Comparison of ENCODE assay signal across 23 cellular contexts in the genomic region with DNA sequence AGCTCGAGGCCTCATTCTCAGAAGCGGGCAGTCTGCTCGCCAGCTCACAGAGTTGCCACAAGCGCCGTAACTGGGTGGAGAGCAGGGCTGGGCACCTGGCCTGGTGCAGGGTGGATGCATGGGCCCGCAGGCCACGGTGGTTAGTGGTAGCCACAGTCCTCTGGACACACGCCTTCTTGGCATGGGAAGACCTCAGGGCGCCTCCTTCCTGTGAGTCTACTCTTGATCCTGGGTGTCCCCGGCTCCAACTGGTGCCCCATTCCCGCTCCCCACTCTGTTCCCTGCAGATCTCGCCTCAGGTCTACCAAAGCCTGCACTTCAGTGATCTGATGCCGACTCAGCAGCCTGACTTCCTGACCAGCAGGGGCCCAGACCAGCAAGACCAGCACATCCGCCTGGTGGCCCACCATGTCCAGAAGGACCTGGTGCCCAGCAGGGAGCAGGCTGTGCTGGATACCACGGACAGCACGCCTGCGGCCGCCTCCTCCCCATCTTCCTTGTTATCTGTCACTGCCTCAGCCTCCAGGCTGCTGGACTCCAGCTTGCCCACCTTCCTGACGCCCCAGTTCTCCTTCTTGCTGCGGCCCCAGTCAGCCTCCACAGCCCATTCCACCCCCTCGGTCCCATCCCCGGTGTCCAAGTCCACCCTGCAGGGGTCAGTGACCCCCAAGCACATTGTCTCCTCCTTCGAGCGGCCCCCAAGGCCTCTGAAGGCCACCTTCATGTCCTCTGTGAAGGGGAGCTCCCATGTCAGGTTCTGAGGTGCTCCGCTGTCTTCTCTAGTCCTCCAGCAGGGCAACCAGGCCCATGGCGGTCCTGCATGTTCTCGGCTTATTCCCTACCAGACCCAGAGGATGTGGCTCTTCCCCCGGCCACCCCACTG. TPM values are rescaled to one million over a fixed set of nuclear protein-coding genes. Genes with fewer than 3 reads are reported as not detected.
DNase-seq lines count a peak whose midpoint lies in the region; ATAC-seq and TF ChIP-seq lines count a peak whose summit lies in the region.
"Had no signal": no experiment of that assay in that cellular context is flagged by ENCODE, and none has a peak within 500 bp of the region (broad histone marks: within the 10 kb centered on the region; RNA-seq: fewer than 3 reads in every experiment).

No MANE protein-coding gene starts in this region.

- no peaks in the 10 kb centered on the region for H3K36me3 ChIP-seq in CD4-positive, CD25-positive, alpha-beta regulatory T cell (ENCODE audit: control insufficient read depth, insufficient read depth, low read length)
- H3K36me3 ChIP-seq in HEK293 (ENCODE audit: control insufficient read depth in 2 of 2, insufficient read depth in 1 of 2, low read length in 2 of 2), result no peaks in the 10 kb centered on the region
- no peaks in the 10 kb centered on the region for H3K36me3 ChIP-seq in esophagus muscularis mucosa
- H3K36me3 ChIP-seq: ovary, right lobe of liver, thoracic aorta had no signal

- H3K4me3 ChIP-seq in CD4-positive, CD25-positive, alpha-beta regulatory T cell (ENCODE audit: low read depth, low read length), result no peak overlapping the region
- H3K4me3 ChIP-seq in HEK293 (ENCODE audit: low read depth, low read length) (no peak overlapping the region), esophagus muscularis mucosa (no peak overlapping the region)
- H3K4me3 ChIP-seq: ovary, right lobe of liver, thoracic aorta had no signal

- H3K36me3 Mint-ChIP-seq in CD4-positive, CD25-positive, alpha-beta regulatory T cell, result peaks cover 15% of the 10 kb centered on the region
- no peaks in the 10 kb centered on the region for H3K36me3 Mint-ChIP-seq in osteocyte (ENCODE audit: unreplicated experiment)

- CTCF ChIA-PET in HEK293 (lab: Yijun Ruan, JAX), result interaction anchor here (1.0 kb wide), 1 partner anchor 59 kb away, joined by 3 read pairs; no protein-coding TSS in a partner anchor

- 91% methylated on average over 28 of the region's 28 CpGs for WGBS in esophagus muscularis mucosa

- ATAC-seq in CD4-positive, CD25-positive, alpha-beta regulatory T cell (ENCODE audit: low read depth in 2 of 2), result no peak
- ATAC-seq in HG03025 (IDR thresholded peaks at IDR 0.05; ENCODE audit: low FRiP score, unreplicated experiment), result no peak
- ATAC-seq: activated T-helper 17 cell treated with anti-CD3 and anti-CD28 coated beads, Interleukin-2, amount 50 U/mL, for 72 hours had no signal

- POLR2A ChIA-PET in HEK293 (lab: Yijun Ruan, JAX), result no interaction called here

- H3K9me3 ChIP-seq in CD4-positive, CD25-positive, alpha-beta regulatory T cell (ENCODE audit: control insufficient read depth in 2 of 2, low read length in 2 of 2), result peaks cover 17 to 18% of the 10 kb centered on the region in 2 experiments
- H3K9me3 ChIP-seq in HEK293 (ENCODE audit: control insufficient read depth, insufficient read depth, low read depth, low read length) (no peaks in the 10 kb centered on the region), esophagus muscularis mucosa (peaks cover 0 to 25% (median 13%) of the 10 kb centered on the region in 4 donors)
- H3K9me3 ChIP-seq: ovary had no signal

- TF ChIP-seq EP300 in esophagus muscularis mucosa (IDR thresholded peaks at IDR 0.05), result no peak

- H3K27ac Mint-ChIP-seq in CD4-positive, CD25-positive, alpha-beta regulatory T cell, result peak overlapping the region in 2 of 3 donors; percentile 74 to 75
- no peak overlapping the region for H3K27ac Mint-ChIP-seq in osteocyte (ENCODE audit: unreplicated experiment)
- H3K27ac Mint-ChIP-seq: activated T-helper 17 cell treated with anti-CD3 and anti-CD28 coated beads, Interleukin-2, amount 50 U/mL, for 72 hours had no signal

- H3K4me1 ChIP-seq in CD4-positive, CD25-positive, alpha-beta regulatory T cell (ENCODE audit: control insufficient read depth, insufficient read depth, low read length, poor library complexity, severe bottlenecking), result peaks cover 23% of the 10 kb centered on the region
- no peaks in the 10 kb centered on the region for H3K4me1 ChIP-seq in HEK293 (ENCODE audit: control insufficient read depth, insufficient read depth, low read length)
- no peaks in the 10 kb centered on the region for H3K4me1 ChIP-seq in esophagus muscularis mucosa
- H3K4me1 ChIP-seq: right lobe of liver had no signal

- no peak for TF ChIP-seq POLR2A in esophagus muscularis mucosa (IDR thresholded peaks at IDR 0.05; ENCODE audit: low read depth)

- no peak overlapping the region for H3K27ac ChIP-seq in CD4-positive, CD25-positive, alpha-beta regulatory T cell (ENCODE audit: insufficient read depth, low read length, poor library complexity, severe bottlenecking)
- H3K27ac ChIP-seq in HEK293 (ENCODE audit: extremely low read depth, low read depth, low read length), result no peak overlapping the region
- no peak overlapping the region for H3K27ac ChIP-seq in esophagus muscularis mucosa (replicated peaks in 1 of 4)
- H3K27ac ChIP-seq: ovary, right lobe of liver, thoracic aorta had no signal

- H3K27me3 Mint-ChIP-seq in CD4-positive, CD25-positive, alpha-beta regulatory T cell, result peaks cover 4% of the 10 kb centered on the region
- H3K27me3 Mint-ChIP-seq in osteocyte (ENCODE audit: unreplicated experiment), result peaks cover 12% of the 10 kb centered on the region
- H3K27me3 Mint-ChIP-seq: activated T-helper 17 cell treated with anti-CD3 and anti-CD28 coated beads, Interleukin-2, amount 50 U/mL, for 72 hours had no signal

- H3K4me3 Mint-ChIP-seq in CD4-positive, CD25-positive, alpha-beta regulatory T cell, result no peak overlapping the region
- no peak overlapping the region for H3K4me3 Mint-ChIP-seq in osteocyte (ENCODE audit: unreplicated experiment)
- H3K4me3 Mint-ChIP-seq: activated T-helper 17 cell treated with anti-CD3 and anti-CD28 coated beads, Interleukin-2, amount 50 U/mL, for 72 hours had no signal

- H3K9me3 Mint-ChIP-seq in CD4-positive, CD25-positive, alpha-beta regulatory T cell, result peaks cover 0 to 21% (median 5%) of the 10 kb centered on the region in 7 donors
- H3K9me3 Mint-ChIP-seq in osteocyte (ENCODE audit: unreplicated experiment), result peaks cover 6% of the 10 kb centered on the region

- TF ChIP-seq CTCF in HEK293 (tag by site-specific recombination; IDR thresholded peaks at IDR 0.05), result no peak
- TF ChIP-seq CTCF in esophagus muscularis mucosa (IDR thresholded peaks at IDR 0.05), result no peak
- TF ChIP-seq CTCF in osteocyte (IDR thresholded peaks at IDR 0.05), result no peak

- intact Hi-C loops in esophagus muscularis mucosa (cut with DNase I), result no loop called here

- H3K27me3 ChIP-seq in CD4-positive, CD25-positive, alpha-beta regulatory T cell (ENCODE audit: control insufficient read depth, insufficient read depth, low read length), result no peaks in the 10 kb centered on the region
- H3K27me3 ChIP-seq in esophagus muscularis mucosa, result peaks cover 0 to 12% (median 0%) of the 10 kb centered on the region in 4 donors
- H3K27me3 ChIP-seq: ovary, right lobe of liver had no signal

- peaks cover 0 to 37% (median 20%) of the 10 kb centered on the region in 4 donors for H3K4me1 Mint-ChIP-seq in CD4-positive, CD25-positive, alpha-beta regulatory T cell
- no peaks in the 10 kb centered on the region for H3K4me1 Mint-ChIP-seq in osteocyte (ENCODE audit: unreplicated experiment)

- no peak for DNase-seq in CD4-positive, CD25-positive, alpha-beta regulatory T cell
- DNase-seq in esophagus muscularis mucosa (ENCODE audit: extremely low spot score) (peak; percentile 72), osteocyte (ENCODE audit: extremely low spot score, unreplicated experiment) (peak; percentile 82), Kasumi-1 (lab: John Stamatoyannopoulos, UW) (no peak), SW 1271 (lab: John Stamatoyannopoulos, UW) (no peak)
- DNase-seq: cortex of kidney, DMS79 treated with DMSO at 0.1 percent for 48 hours, HCEC 1CT, hippocampal formation, mammary epithelial cell, NCI-H1417 treated with DMSO at 0.1 percent for 48 hours, NCI-H524, ovary, T1000 had no signal

TF ChIP-seq in HEK293, 187 proteins besides CTCF, POLR2A, EP300 and RAD21 (continues in another document):
- TF ChIP-seq, protein P1, sequence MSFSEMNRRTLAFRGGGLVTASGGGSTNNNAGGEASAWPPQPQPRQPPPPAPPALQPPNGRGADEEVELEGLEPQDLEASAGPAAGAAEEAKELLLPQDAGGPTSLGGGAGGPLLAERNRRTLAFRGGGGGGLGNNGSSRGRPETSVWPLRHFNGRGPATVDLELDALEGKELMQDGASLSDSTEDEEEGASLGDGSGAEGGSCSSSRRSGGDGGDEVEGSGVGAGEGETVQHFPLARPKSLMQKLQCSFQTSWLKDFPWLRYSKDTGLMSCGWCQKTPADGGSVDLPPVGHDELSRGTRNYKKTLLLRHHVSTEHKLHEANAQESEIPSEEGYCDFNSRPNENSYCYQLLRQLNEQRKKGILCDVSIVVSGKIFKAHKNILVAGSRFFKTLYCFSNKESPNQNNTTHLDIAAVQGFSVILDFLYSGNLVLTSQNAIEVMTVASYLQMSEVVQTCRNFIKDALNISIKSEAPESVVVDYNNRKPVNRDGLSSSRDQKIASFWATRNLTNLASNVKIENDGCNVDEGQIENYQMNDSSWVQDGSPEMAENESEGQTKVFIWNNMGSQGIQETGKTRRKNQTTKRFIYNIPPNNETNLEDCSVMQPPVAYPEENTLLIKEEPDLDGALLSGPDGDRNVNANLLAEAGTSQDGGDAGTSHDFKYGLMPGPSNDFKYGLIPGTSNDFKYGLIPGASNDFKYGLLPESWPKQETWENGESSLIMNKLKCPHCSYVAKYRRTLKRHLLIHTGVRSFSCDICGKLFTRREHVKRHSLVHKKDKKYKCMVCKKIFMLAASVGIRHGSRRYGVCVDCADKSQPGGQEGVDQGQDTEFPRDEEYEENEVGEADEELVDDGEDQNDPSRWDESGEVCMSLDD (tag by site-specific recombination; IDR thresholded peaks at IDR 0.05), result no peak

RNA-seq across cellular contexts. Expression of gene SUN5, which starts 43.1 kb away (rescaled TPM):
- total RNA-seq in CD4-positive, CD25-positive, alpha-beta regulatory T cell, result not detected
- polyA plus RNA-seq in CD4-positive, CD25-positive, alpha-beta regulatory T cell, result not detected
- not detected for total RNA-seq in esophagus muscularis mucosa
- not detected in 2 replicates for total RNA-seq in osteocyte
- total RNA-seq: activated T-helper 17 cell treated with anti-CD3 and anti-CD28 coated beads, Interleukin-2, amount 50 U/mL, for 72 hours; bronchial epithelial cell; endothelial cell of umbilical vein; M059J; mammary epithelial cell; myocyte; ovary; right lobe of liver; thoracic aorta had no signal
- polyA plus RNA-seq: endothelial cell of umbilical vein, mammary epithelial cell, ovary had no signal

RNA-seq across cellular contexts. Expression of gene BPIFB2, which starts 46.4 kb away (rescaled TPM):
- not detected for total RNA-seq in CD4-positive, CD25-positive, alpha-beta regulatory T cell
- polyA plus RNA-seq in CD4-positive, CD25-positive, alpha-beta regulatory T cell, result not detected
- total RNA-seq in esophagus muscularis mucosa (not detected), osteocyte (not detected in 2 replicates)
- total RNA-seq: activated T-helper 17 cell treated with anti-CD3 and anti-CD28 coated beads, Interleukin-2, amount 50 U/mL, for 72 hours; bronchial epithelial cell; endothelial cell of umbilical vein; M059J; mammary epithelial cell; myocyte; thoracic aorta had no signal
- polyA plus RNA-seq: endothelial cell of umbilical vein, mammary epithelial cell, ovary had no signal

Comparison
In these comparisons a context has a peak if more than half of its experiments do, and no peak if none do; other contexts are left out.
1. DNase-seq: peak in esophagus muscularis mucosa (single experiment) and osteocyte (single experiment); none in CD4-positive, CD25-positive, alpha-beta regulatory T cell (0 of 3), Kasumi-1 (0 of 2) and SW 1271 (0 of 2).